Comparison of ENCODE assay signal across 2 cellular contexts in the genomic region with DNA sequence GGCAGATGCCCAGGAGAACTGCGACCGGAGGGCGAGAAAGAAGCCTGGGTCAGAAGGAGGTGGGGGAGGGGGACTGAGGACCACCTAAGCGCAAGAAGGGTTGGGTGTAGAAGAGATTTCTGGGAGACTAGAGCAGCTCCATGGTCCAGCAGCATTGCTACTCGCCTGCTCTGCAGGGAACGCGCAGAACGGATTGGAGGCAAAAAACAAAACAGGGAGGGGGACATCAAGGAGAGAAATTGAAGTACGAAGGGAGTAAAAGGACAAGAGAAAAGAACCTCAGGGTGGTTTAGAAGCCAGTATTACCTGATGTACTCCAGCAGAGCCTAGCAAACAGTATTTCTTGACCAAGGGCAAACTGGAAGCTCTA.
TF ChIP-seq lines count a peak whose summit lies in the region.

No MANE protein-coding gene starts in this region.

TF ChIP-seq in A549, 52 proteins besides CTCF, POLR2A, EP300 and RAD21:
- TF ChIP-seq, protein P1, sequence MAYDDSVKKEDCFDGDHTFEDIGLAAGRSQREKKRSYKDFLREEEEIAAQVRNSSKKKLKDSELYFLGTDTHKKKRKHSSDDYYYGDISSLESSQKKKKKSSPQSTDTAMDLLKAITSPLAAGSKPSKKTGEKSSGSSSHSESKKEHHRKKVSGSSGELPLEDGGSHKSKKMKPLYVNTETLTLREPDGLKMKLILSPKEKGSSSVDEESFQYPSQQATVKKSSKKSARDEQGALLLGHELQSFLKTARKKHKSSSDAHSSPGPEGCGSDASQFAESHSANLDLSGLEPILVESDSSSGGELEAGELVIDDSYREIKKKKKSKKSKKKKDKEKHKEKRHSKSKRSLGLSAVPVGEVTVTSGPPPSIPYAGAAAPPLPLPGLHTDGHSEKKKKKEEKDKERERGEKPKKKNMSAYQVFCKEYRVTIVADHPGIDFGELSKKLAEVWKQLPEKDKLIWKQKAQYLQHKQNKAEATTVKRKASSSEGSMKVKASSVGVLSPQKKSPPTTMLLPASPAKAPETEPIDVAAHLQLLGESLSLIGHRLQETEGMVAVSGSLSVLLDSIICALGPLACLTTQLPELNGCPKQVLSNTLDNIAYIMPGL (CRISPR knock-in tag; IDR thresholded peaks at IDR 0.05; ENCODE audit: borderline replicate concordance), result no peak
- TF ChIP-seq GATA3 (IDR thresholded peaks at IDR 0.05; ENCODE audit: borderline replicate concordance), result no peak
- no peak for TF ChIP-seq TFCP2L1 (CRISPR knock-in tag; IDR thresholded peaks at IDR 0.05)
- no peak for TF ChIP-seq HOXB5 (CRISPR knock-in tag; IDR thresholded peaks at IDR 0.05)
- no peak for TF ChIP-seq ZNF302 (CRISPR knock-in tag; IDR thresholded peaks at IDR 0.05)
- TF ChIP-seq, protein P2, sequence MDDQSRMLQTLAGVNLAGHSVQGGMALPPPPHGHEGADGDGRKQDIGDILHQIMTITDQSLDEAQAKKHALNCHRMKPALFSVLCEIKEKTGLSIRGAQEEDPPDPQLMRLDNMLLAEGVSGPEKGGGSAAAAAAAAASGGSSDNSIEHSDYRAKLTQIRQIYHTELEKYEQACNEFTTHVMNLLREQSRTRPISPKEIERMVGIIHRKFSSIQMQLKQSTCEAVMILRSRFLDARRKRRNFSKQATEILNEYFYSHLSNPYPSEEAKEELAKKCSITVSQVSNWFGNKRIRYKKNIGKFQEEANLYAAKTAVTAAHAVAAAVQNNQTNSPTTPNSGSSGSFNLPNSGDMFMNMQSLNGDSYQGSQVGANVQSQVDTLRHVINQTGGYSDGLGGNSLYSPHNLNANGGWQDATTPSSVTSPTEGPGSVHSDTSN (IDR thresholded peaks at IDR 0.05), result no peak

TF ChIP-seq in HCT116, 20 proteins besides CTCF, POLR2A, EP300 and RAD21:
- TF ChIP-seq, protein P3, sequence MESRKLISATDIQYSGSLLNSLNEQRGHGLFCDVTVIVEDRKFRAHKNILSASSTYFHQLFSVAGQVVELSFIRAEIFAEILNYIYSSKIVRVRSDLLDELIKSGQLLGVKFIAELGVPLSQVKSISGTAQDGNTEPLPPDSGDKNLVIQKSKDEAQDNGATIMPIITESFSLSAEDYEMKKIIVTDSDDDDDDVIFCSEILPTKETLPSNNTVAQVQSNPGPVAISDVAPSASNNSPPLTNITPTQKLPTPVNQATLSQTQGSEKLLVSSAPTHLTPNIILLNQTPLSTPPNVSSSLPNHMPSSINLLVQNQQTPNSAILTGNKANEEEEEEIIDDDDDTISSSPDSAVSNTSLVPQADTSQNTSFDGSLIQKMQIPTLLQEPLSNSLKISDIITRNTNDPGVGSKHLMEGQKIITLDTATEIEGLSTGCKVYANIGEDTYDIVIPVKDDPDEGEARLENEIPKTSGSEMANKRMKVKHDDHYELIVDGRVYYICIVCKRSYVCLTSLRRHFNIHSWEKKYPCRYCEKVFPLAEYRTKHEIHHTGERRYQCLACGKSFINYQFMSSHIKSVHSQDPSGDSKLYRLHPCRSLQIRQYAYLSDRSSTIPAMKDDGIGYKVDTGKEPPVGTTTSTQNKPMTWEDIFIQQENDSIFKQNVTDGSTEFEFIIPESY (IDR thresholded peaks at IDR 0.05; ENCODE audit: extremely low read depth, insufficient replicate concordance, low read length), result no peak
- TF ChIP-seq ZFX (IDR thresholded peaks at IDR 0.05) (no peak), FOSL1 (IDR thresholded peaks at IDR 0.05; ENCODE audit: low read depth) (no peak), SP1 (IDR thresholded peaks at IDR 0.05; ENCODE audit: low read depth) (no peak), EZH2 (IDR thresholded peaks at IDR 0.05) (no peak), JUND (IDR thresholded peaks at IDR 0.05) (no peak), TCF7L2 (IDR thresholded peaks at IDR 0.05; ENCODE audit: borderline replicate concordance, extremely low read depth, insufficient read depth, insufficient read length) (no peak), SIN3A (IDR thresholded peaks at IDR 0.05; ENCODE audit: low read depth) (no peak)
- TF ChIP-seq, protein P4, sequence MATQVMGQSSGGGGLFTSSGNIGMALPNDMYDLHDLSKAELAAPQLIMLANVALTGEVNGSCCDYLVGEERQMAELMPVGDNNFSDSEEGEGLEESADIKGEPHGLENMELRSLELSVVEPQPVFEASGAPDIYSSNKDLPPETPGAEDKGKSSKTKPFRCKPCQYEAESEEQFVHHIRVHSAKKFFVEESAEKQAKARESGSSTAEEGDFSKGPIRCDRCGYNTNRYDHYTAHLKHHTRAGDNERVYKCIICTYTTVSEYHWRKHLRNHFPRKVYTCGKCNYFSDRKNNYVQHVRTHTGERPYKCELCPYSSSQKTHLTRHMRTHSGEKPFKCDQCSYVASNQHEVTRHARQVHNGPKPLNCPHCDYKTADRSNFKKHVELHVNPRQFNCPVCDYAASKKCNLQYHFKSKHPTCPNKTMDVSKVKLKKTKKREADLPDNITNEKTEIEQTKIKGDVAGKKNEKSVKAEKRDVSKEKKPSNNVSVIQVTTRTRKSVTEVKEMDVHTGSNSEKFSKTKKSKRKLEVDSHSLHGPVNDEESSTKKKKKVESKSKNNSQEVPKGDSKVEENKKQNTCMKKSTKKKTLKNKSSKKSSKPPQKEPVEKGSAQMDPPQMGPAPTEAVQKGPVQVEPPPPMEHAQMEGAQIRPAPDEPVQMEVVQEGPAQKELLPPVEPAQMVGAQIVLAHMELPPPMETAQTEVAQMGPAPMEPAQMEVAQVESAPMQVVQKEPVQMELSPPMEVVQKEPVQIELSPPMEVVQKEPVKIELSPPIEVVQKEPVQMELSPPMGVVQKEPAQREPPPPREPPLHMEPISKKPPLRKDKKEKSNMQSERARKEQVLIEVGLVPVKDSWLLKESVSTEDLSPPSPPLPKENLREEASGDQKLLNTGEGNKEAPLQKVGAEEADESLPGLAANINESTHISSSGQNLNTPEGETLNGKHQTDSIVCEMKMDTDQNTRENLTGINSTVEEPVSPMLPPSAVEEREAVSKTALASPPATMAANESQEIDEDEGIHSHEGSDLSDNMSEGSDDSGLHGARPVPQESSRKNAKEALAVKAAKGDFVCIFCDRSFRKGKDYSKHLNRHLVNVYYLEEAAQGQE (IDR thresholded peaks at IDR 0.05; ENCODE audit: low read depth), result no peak
